ENCODE assay signal across 17 cellular contexts in genomic region chr5:94849324-94849723, GRCh38.
DNase-seq lines count a peak whose midpoint lies in the region; ATAC-seq and TF ChIP-seq lines count a peak whose summit lies in the region.
"Had no signal": no experiment of that assay in that cellular context is flagged by ENCODE, and none has a peak within 500 bp of the region (broad histone marks: within the 10 kb centered on the region; RNA-seq: fewer than 3 reads in every experiment).

No MANE protein-coding gene starts in this region.

- no peaks in the 10 kb centered on the region; the same call in 1 of the 2 replicates for H3K27me3 Mint-ChIP-seq in H9 (ENCODE audit: low read depth)
- H3K27me3 Mint-ChIP-seq in WTC11 (ENCODE audit: low read depth), result no peaks in the 10 kb centered on the region
- no peaks in the 10 kb centered on the region for H3K27me3 Mint-ChIP-seq in neural progenitor cell (ENCODE audit: insufficient read depth, low read depth)
- no peaks in the 10 kb centered on the region for H3K27me3 Mint-ChIP-seq in mesothelial cell of epicardium (ENCODE audit: low read depth)

- no peak overlapping the region for H3K4me3 Mint-ChIP-seq in H9
- no peak overlapping the region for H3K4me3 Mint-ChIP-seq in WTC11
- no peak overlapping the region for H3K4me3 Mint-ChIP-seq in neural progenitor cell
- H3K4me3 Mint-ChIP-seq in mesothelial cell of epicardium, result no peak overlapping the region

- H3F3A ChIP-seq in neural progenitor cell (ENCODE audit: low read depth), result peaks cover 7% of the 10 kb centered on the region

- H3K9me3 Mint-ChIP-seq in H9 (no peaks in the 10 kb centered on the region), WTC11 (no peaks in the 10 kb centered on the region), neural progenitor cell (no peaks in the 10 kb centered on the region), mesothelial cell of epicardium (no peaks in the 10 kb centered on the region)

- H3K56ac ChIP-seq in H9 (ENCODE audit: insufficient read length, low read depth, low read length), result no peak overlapping the region

- no peaks in the 10 kb centered on the region for H3K36me3 ChIP-seq in HUES48 (ENCODE audit: control insufficient read depth, insufficient read depth, low read length)
- H3K36me3 ChIP-seq in neural progenitor cell, result no peaks in the 10 kb centered on the region
- H3K36me3 ChIP-seq: SJSA1 had no signal

- H3K18ac ChIP-seq in H9 (ENCODE audit: insufficient read length, low read depth, low read length), result no peak overlapping the region

- POLR2A ChIA-PET in WTC11 (lab: Charles Lee), result no interaction called here

- no peaks in the 10 kb centered on the region for H3K27me3 ChIP-seq in H9 (ENCODE audit: insufficient read depth, low read length)
- H3K27me3 ChIP-seq in HUES48 (ENCODE audit: control insufficient read depth, insufficient read depth, low read length), result no peaks in the 10 kb centered on the region
- H3K27me3 ChIP-seq in neural progenitor cell, result no peaks in the 10 kb centered on the region
- H3K27me3 ChIP-seq: SJSA1 had no signal

- H3T11ph ChIP-seq in H9 (ENCODE audit: low read length), result no peak overlapping the region

- peak overlapping the region in 2 of 3 experiments; percentile 3 to 25; a peak in 2 of 7 replicates for H3K27ac Mint-ChIP-seq in H9
- H3K27ac Mint-ChIP-seq in WTC11, result peak overlapping the region; percentile 70
- peak overlapping the region; percentile 69 for H3K27ac Mint-ChIP-seq in neural progenitor cell
- H3K27ac Mint-ChIP-seq in mesothelial cell of epicardium, result no peak overlapping the region

- peaks cover 3% of the 10 kb centered on the region; the same call in 1 of the 2 replicates for H3K4me1 ChIP-seq in H9 (ENCODE audit: insufficient read depth, low read length)
- peaks cover 38% of the 10 kb centered on the region for H3K4me1 ChIP-seq in HUES48 (ENCODE audit: control insufficient read depth, insufficient read depth, low read length)
- H3K4me1 ChIP-seq in neural progenitor cell, result peaks cover 19% of the 10 kb centered on the region
- H3K4me1 ChIP-seq: SJSA1 had no signal

- DNase-seq in H9 (no peak), WTC11 (ENCODE audit: low spot score) (no peak), neural progenitor cell (ENCODE audit: low spot score) (peak; percentile 34), mesothelial cell of epicardium (ENCODE audit: low spot score in 2 of 2, unreplicated experiment in 2 of 2) (no peak)
- DNase-seq: AML-193, DMS79, NCI-H1417, NCI-H187 treated with DMSO at 0.1 percent for 48 hours, NCI-H2171 treated with DMSO at 0.1 percent for 48 hours, SW 1271, T-helper 2 cell had no signal

- H3K4me1 Mint-ChIP-seq in H9 (peaks cover 34 to 40% of the 10 kb centered on the region in 2 experiments), WTC11 (peaks cover 45% of the 10 kb centered on the region), neural progenitor cell (peaks cover 29% of the 10 kb centered on the region), mesothelial cell of epicardium (peaks cover 6% of the 10 kb centered on the region)

- H2BK12ac ChIP-seq in H9 (ENCODE audit: insufficient read length, low read depth, low read length), result no peak overlapping the region

- H2AFZ ChIP-seq in H9 (ENCODE audit: low read length) (no peak overlapping the region), neural progenitor cell (replicated peaks) (peak overlapping the region; percentile 6)
- H2AFZ ChIP-seq: GM23248 had no signal

- H3K4me3 ChIP-seq in HUES48 (ENCODE audit: low read depth, low read length), result no peak overlapping the region
- no peak overlapping the region for H3K4me3 ChIP-seq in neural progenitor cell
- H3K4me3 ChIP-seq: GM23248, SJSA1 had no signal

- no peak overlapping the region for H4K8ac ChIP-seq in H9 (replicated peaks; ENCODE audit: insufficient read length, low read depth, low read length)

- CTCF ChIA-PET in WTC11 (lab: Charles Lee), result interaction anchor here (0.8 to 2.1 kb wide), 8 partner anchors 17 to 327 kb away, joined by 3 to 13 read pairs (median 6); no protein-coding TSS in a partner anchor

- ATAC-seq in WTC11, result peak; percentile 74
- no peak for ATAC-seq in GM21619 (IDR thresholded peaks at IDR 0.05; ENCODE audit: unreplicated experiment)
- no peak for ATAC-seq in GM21526 (IDR thresholded peaks at IDR 0.05; ENCODE audit: low FRiP score, unreplicated experiment)

- no peak overlapping the region for H2BK5ac ChIP-seq in H9 (ENCODE audit: insufficient read length, low read length)

- H3K9ac ChIP-seq in H9 (ENCODE audit: extremely low read depth, insufficient read length, low read length) (no peak overlapping the region), HUES48 (ENCODE audit: low read depth, low read length) (no peak overlapping the region), neural progenitor cell (no peak overlapping the region)
- H3K9ac ChIP-seq: GM23248 had no signal

- H2BK120ac ChIP-seq in H9 (ENCODE audit: low read depth, low read length, poor library complexity, severe bottlenecking), result no peak overlapping the region

- H4K91ac ChIP-seq in H9 (ENCODE audit: insufficient read length, low read depth, low read length), result no peak overlapping the region

- no peak overlapping the region for H4K5ac ChIP-seq in H9 (ENCODE audit: insufficient read length, low read depth, low read length)

- H3K23me2 ChIP-seq in H9 (ENCODE audit: insufficient read length, low read depth, low read length, poor library complexity, severe bottlenecking), result no peaks in the 10 kb centered on the region

- H3K4ac ChIP-seq in H9 (ENCODE audit: low read depth, low read length), result no peak overlapping the region

- TF ChIP-seq CTCF in H9 (conservative IDR thresholded peaks at IDR 0.05) (no peak), WTC11 (IDR thresholded peaks at IDR 0.05) (no peak), neural progenitor cell (IDR thresholded peaks at IDR 0.05) (no peak), mesothelial cell of epicardium (IDR thresholded peaks at IDR 0.05; ENCODE audit: unreplicated experiment) (no peak)

- H3K9me3 ChIP-seq in H9 (ENCODE audit: control insufficient read depth, low read depth, low read length), result no peaks in the 10 kb centered on the region
- H3K9me3 ChIP-seq in HUES48 (ENCODE audit: control insufficient read depth, insufficient read depth, low read length), result no peaks in the 10 kb centered on the region
- no peaks in the 10 kb centered on the region for H3K9me3 ChIP-seq in neural progenitor cell (ENCODE audit: low read depth)
- H3K9me3 ChIP-seq: SJSA1 had no signal

- no CpG with 5 or more reads among the region's 4 CpGs for WGBS in H9 (ENCODE audit: extremely low coverage, insufficient read length, low lambda C conversion rate)

- H3K14ac ChIP-seq in H9 (ENCODE audit: insufficient read depth, low read length), result no peak overlapping the region

- no peaks in the 10 kb centered on the region for H3K79me1 ChIP-seq in H9 (ENCODE audit: insufficient read depth, low read depth, low read length, poor library complexity, severe bottlenecking)

- no peak overlapping the region for H2BK20ac ChIP-seq in H9 (ENCODE audit: low read depth, low read length, poor library complexity, severe bottlenecking)

- no peaks in the 10 kb centered on the region for H4K20me1 ChIP-seq in H9 (ENCODE audit: control insufficient read depth, insufficient read depth, insufficient read length)
- H4K20me1 ChIP-seq in neural progenitor cell (ENCODE audit: low read depth), result no peaks in the 10 kb centered on the region

- H3K27ac ChIP-seq in H9 (ENCODE audit: insufficient read length, low read depth, low read length) (no peak overlapping the region), HUES48 (ENCODE audit: low read depth, low read length) (peak overlapping the region; percentile 75), neural progenitor cell (no peak overlapping the region)
- H3K27ac ChIP-seq: C4-2B, GM23248, SJSA1 had no signal

- H2AK5ac ChIP-seq in H9 (ENCODE audit: insufficient read length, low read length), result no peak overlapping the region

- H3K36me3 Mint-ChIP-seq in H9 (ENCODE audit: insufficient read depth in 1 of 3, low read depth in 3 of 3) (no peaks in the 10 kb centered on the region), WTC11 (no peaks in the 10 kb centered on the region), neural progenitor cell (no peaks in the 10 kb centered on the region), mesothelial cell of epicardium (no peaks in the 10 kb centered on the region)

- H3K4me2 ChIP-seq in H9 (ENCODE audit: insufficient read depth, insufficient read length, low read length) (no peak overlapping the region), neural progenitor cell (peak overlapping the region; percentile 44)

- H3K23ac ChIP-seq in H9 (ENCODE audit: insufficient read length, low read depth, low read length), result no peak overlapping the region

- H3K79me2 ChIP-seq in H9 (ENCODE audit: insufficient read depth, low read length), result no peaks in the 10 kb centered on the region
- H3K79me2 ChIP-seq in neural progenitor cell (ENCODE audit: low read depth), result no peaks in the 10 kb centered on the region

- H2BK15ac ChIP-seq in H9 (ENCODE audit: low read depth, low read length), result no peak overlapping the region

TF ChIP-seq in WTC11, 78 proteins besides CTCF, POLR2A, EP300 and RAD21 (continues in another document):
- TF ChIP-seq TEAD4 (CRISPR knock-in tag; IDR thresholded peaks at IDR 0.05) (no peak), ESRRA (CRISPR knock-in tag; IDR thresholded peaks at IDR 0.05; ENCODE audit: borderline replicate concordance) (no peak), HMGXB4 (CRISPR knock-in tag; IDR thresholded peaks at IDR 0.05) (no peak), NFATC4 (CRISPR knock-in tag; IDR thresholded peaks at IDR 0.05) (no peak), CREB1 (CRISPR knock-in tag; IDR thresholded peaks at IDR 0.05) (no peak), ZNF232 (CRISPR knock-in tag; IDR thresholded peaks at IDR 0.05) (no peak), TP53 (CRISPR knock-in tag; IDR thresholded peaks at IDR 0.05) (no peak), NR3C1 (CRISPR knock-in tag; conservative IDR thresholded peaks at IDR 0.05; ENCODE audit: low read depth) (no peak)
